In the genomic region with DNA sequence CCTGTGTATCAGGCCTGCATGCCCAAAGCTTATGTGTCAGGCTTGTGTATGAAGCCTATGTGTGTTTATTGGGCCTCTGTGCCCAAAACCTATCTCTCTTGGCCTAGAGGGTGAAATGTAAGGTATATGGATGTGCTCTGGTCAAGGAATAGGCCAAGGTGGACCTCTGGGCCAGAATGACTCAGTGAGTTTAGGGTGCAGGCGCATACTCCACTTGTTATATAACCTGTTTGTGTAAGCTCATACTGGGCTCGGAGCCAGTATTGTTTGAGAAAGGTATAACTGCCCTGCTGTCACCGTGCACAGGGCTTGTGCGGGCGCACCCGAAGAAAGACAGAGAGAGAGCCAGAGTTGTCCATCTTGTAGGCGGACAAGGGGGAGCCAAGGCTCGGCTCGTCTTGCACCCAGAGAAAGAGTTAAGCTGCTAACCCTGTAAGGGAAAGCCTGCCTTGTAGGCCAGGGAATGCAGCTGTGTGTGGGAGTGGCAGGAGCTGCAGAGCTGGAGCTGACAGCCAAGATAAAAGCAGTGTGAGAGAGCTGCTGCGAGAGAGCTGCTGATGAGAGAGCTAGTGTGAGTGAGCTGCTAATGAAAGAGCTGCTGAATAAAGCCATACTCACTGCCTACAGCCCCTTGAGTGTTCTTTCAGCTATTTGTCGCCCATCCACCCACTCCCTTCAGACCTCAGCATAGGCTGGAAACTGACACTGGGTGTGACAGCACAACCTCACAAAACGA, we compare ENCODE assay signal across 1 cellular context.
TF ChIP-seq lines count a peak whose summit lies in the region.

No MANE protein-coding gene starts in this region.

TF ChIP-seq in K562, 482 proteins besides CTCF, POLR2A, EP300 and RAD21 (continued from another document and continues in another):
- TF ChIP-seq, protein P1, sequence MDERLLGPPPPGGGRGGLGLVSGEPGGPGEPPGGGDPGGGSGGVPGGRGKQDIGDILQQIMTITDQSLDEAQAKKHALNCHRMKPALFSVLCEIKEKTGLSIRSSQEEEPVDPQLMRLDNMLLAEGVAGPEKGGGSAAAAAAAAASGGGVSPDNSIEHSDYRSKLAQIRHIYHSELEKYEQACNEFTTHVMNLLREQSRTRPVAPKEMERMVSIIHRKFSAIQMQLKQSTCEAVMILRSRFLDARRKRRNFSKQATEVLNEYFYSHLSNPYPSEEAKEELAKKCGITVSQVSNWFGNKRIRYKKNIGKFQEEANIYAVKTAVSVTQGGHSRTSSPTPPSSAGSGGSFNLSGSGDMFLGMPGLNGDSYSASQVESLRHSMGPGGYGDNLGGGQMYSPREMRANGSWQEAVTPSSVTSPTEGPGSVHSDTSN (CRISPR knock-in tag; IDR thresholded peaks at IDR 0.05; ENCODE audit: low read depth), result no peak
- TF ChIP-seq, protein P1 (tag; conservative IDR thresholded peaks at IDR 0.05; ENCODE audit: low read depth), result no peak
- TF ChIP-seq ZNF384 (IDR thresholded peaks at IDR 0.05; ENCODE audit: low read depth, low read length) (no peak), JUNB (CRISPR knock-in tag; conservative IDR thresholded peaks at IDR 0.05) (no peak), NUFIP1 (IDR thresholded peaks at IDR 0.05; ENCODE audit: partially characterized antibody) (no peak), OTX1 (CRISPR knock-in tag; IDR thresholded peaks at IDR 0.05) (no peak), ZFP36 (IDR thresholded peaks at IDR 0.05; ENCODE audit: low read depth, low read length, partially characterized antibody) (peak; percentile 32), MEIS2 (IDR thresholded peaks at IDR 0.05; ENCODE audit: partially characterized antibody) (peak; percentile 78), GATAD2B (IDR thresholded peaks at IDR 0.05; ENCODE audit: borderline replicate concordance) (no peak), HMGN3 (IDR thresholded peaks at IDR 0.05; ENCODE audit: borderline replicate concordance, extremely low read depth, insufficient read length, low read depth, low read length) (no peak), ZNF699 (CRISPR knock-in tag; IDR thresholded peaks at IDR 0.05; ENCODE audit: insufficient replicate concordance) (no peak), HNRNPL (IDR thresholded peaks at IDR 0.05; ENCODE audit: low read depth, low read length) (no peak), HDAC1 (IDR thresholded peaks at IDR 0.05) (0 out of 4 replicates have a peak, but pooled peaks of 1 of the 2 experiments have one; percentile 15), KDM5B (IDR thresholded peaks at IDR 0.05; ENCODE audit: insufficient replicate concordance, low read depth, low read length) (no peak), NFE2L1 (tag; IDR thresholded peaks at IDR 0.05; ENCODE audit: borderline replicate concordance, low read depth) (no peak), ZNF436 (CRISPR knock-in tag; IDR thresholded peaks at IDR 0.05) (no peak), MAFK (IDR thresholded peaks at IDR 0.05; ENCODE audit: low read length) (no peak), KDM1A (IDR thresholded peaks at IDR 0.05) (peak in 1 of 2 experiments; percentile 53; a peak in 2 of 4 replicates), ZNF445 (CRISPR knock-in tag; IDR thresholded peaks at IDR 0.05; ENCODE audit: low read depth) (no peak), FIP1L1 (IDR thresholded peaks at IDR 0.05; ENCODE audit: low read depth, low read length, poor library complexity, severe bottlenecking) (no peak), ZNF707 (CRISPR knock-in tag; conservative IDR thresholded peaks at IDR 0.05) (no peak), RAD51 (IDR thresholded peaks at IDR 0.05; ENCODE audit: borderline replicate concordance, low read depth) (no peak), RNF2 (IDR thresholded peaks at IDR 0.05) (no peak), FOXK2 (conservative IDR thresholded peaks at IDR 0.05 in 1 of 2, IDR thresholded peaks at IDR 0.05 in 1 of 2; ENCODE audit: low read depth in 2 of 2) (no peak), TAL1 (IDR thresholded peaks at IDR 0.05) (peak; percentile 70), KLF16 (IDR thresholded peaks at IDR 0.05) (peak; percentile 74), DDX20 (tag; IDR thresholded peaks at IDR 0.05; ENCODE audit: low read depth) (no peak), TBP (optimal IDR thresholded peaks at IDR 0.05; ENCODE audit: low read depth, low read length) (peak; percentile 11), SMAD2 (IDR thresholded peaks at IDR 0.05; ENCODE audit: low read depth, low read length) (no peak), CBFA2T3 (IDR thresholded peaks at IDR 0.05) (peak; percentile 88), SRSF1 (IDR thresholded peaks at IDR 0.05; ENCODE audit: low read depth, low read length) (no peak), POLR2AphosphoS2 (IDR thresholded peaks at IDR 0.05; ENCODE audit: low read length) (no peak), PYGO2 (tag; IDR thresholded peaks at IDR 0.05) (no peak), KLF1 (tag; IDR thresholded peaks at IDR 0.05) (no peak), CXXC5 (CRISPR knock-in tag; IDR thresholded peaks at IDR 0.05) (no peak)
- TF ChIP-seq, protein P2, sequence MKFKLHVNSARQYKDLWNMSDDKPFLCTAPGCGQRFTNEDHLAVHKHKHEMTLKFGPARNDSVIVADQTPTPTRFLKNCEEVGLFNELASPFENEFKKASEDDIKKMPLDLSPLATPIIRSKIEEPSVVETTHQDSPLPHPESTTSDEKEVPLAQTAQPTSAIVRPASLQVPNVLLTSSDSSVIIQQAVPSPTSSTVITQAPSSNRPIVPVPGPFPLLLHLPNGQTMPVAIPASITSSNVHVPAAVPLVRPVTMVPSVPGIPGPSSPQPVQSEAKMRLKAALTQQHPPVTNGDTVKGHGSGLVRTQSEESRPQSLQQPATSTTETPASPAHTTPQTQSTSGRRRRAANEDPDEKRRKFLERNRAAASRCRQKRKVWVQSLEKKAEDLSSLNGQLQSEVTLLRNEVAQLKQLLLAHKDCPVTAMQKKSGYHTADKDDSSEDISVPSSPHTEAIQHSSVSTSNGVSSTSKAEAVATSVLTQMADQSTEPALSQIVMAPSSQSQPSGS (CRISPR knock-in tag; IDR thresholded peaks at IDR 0.05), result no peak
- TF ChIP-seq, protein P3, sequence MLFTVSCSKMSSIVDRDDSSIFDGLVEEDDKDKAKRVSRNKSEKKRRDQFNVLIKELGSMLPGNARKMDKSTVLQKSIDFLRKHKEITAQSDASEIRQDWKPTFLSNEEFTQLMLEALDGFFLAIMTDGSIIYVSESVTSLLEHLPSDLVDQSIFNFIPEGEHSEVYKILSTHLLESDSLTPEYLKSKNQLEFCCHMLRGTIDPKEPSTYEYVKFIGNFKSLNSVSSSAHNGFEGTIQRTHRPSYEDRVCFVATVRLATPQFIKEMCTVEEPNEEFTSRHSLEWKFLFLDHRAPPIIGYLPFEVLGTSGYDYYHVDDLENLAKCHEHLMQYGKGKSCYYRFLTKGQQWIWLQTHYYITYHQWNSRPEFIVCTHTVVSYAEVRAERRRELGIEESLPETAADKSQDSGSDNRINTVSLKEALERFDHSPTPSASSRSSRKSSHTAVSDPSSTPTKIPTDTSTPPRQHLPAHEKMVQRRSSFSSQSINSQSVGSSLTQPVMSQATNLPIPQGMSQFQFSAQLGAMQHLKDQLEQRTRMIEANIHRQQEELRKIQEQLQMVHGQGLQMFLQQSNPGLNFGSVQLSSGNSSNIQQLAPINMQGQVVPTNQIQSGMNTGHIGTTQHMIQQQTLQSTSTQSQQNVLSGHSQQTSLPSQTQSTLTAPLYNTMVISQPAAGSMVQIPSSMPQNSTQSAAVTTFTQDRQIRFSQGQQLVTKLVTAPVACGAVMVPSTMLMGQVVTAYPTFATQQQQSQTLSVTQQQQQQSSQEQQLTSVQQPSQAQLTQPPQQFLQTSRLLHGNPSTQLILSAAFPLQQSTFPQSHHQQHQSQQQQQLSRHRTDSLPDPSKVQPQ (CRISPR knock-in tag; IDR thresholded peaks at IDR 0.05; ENCODE audit: borderline replicate concordance), result no peak
- TF ChIP-seq, protein P4, sequence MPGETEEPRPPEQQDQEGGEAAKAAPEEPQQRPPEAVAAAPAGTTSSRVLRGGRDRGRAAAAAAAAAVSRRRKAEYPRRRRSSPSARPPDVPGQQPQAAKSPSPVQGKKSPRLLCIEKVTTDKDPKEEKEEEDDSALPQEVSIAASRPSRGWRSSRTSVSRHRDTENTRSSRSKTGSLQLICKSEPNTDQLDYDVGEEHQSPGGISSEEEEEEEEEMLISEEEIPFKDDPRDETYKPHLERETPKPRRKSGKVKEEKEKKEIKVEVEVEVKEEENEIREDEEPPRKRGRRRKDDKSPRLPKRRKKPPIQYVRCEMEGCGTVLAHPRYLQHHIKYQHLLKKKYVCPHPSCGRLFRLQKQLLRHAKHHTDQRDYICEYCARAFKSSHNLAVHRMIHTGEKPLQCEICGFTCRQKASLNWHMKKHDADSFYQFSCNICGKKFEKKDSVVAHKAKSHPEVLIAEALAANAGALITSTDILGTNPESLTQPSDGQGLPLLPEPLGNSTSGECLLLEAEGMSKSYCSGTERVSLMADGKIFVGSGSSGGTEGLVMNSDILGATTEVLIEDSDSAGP (CRISPR knock-in tag; IDR thresholded peaks at IDR 0.05), result no peak
- TF ChIP-seq, protein P5, sequence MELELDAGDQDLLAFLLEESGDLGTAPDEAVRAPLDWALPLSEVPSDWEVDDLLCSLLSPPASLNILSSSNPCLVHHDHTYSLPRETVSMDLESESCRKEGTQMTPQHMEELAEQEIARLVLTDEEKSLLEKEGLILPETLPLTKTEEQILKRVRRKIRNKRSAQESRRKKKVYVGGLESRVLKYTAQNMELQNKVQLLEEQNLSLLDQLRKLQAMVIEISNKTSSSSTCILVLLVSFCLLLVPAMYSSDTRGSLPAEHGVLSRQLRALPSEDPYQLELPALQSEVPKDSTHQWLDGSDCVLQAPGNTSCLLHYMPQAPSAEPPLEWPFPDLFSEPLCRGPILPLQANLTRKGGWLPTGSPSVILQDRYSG (tag; conservative IDR thresholded peaks at IDR 0.05; ENCODE audit: low read depth), result 0 out of 2 replicates have a peak, but pooled peaks have one; percentile 28
- TF ChIP-seq, protein P6, sequence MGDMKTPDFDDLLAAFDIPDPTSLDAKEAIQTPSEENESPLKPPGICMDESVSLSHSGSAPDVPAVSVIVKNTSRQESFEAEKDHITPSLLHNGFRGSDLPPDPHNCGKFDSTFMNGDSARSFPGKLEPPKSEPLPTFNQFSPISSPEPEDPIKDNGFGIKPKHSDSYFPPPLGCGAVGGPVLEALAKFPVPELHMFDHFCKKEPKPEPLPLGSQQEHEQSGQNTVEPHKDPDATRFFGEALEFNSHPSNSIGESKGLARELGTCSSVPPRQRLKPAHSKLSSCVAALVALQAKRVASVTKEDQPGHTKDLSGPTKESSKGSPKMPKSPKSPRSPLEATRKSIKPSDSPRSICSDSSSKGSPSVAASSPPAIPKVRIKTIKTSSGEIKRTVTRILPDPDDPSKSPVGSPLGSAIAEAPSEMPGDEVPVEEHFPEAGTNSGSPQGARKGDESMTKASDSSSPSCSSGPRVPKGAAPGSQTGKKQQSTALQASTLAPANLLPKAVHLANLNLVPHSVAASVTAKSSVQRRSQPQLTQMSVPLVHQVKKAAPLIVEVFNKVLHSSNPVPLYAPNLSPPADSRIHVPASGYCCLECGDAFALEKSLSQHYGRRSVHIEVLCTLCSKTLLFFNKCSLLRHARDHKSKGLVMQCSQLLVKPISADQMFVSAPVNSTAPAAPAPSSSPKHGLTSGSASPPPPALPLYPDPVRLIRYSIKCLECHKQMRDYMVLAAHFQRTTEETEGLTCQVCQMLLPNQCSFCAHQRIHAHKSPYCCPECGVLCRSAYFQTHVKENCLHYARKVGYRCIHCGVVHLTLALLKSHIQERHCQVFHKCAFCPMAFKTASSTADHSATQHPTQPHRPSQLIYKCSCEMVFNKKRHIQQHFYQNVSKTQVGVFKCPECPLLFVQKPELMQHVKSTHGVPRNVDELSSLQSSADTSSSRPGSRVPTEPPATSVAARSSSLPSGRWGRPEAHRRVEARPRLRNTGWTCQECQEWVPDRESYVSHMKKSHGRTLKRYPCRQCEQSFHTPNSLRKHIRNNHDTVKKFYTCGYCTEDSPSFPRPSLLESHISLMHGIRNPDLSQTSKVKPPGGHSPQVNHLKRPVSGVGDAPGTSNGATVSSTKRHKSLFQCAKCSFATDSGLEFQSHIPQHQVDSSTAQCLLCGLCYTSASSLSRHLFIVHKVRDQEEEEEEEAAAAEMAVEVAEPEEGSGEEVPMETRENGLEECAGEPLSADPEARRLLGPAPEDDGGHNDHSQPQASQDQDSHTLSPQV (IDR thresholded peaks at IDR 0.05), result peak; percentile 18; the same call in 1 of the 2 replicates
- TF ChIP-seq, protein P7, sequence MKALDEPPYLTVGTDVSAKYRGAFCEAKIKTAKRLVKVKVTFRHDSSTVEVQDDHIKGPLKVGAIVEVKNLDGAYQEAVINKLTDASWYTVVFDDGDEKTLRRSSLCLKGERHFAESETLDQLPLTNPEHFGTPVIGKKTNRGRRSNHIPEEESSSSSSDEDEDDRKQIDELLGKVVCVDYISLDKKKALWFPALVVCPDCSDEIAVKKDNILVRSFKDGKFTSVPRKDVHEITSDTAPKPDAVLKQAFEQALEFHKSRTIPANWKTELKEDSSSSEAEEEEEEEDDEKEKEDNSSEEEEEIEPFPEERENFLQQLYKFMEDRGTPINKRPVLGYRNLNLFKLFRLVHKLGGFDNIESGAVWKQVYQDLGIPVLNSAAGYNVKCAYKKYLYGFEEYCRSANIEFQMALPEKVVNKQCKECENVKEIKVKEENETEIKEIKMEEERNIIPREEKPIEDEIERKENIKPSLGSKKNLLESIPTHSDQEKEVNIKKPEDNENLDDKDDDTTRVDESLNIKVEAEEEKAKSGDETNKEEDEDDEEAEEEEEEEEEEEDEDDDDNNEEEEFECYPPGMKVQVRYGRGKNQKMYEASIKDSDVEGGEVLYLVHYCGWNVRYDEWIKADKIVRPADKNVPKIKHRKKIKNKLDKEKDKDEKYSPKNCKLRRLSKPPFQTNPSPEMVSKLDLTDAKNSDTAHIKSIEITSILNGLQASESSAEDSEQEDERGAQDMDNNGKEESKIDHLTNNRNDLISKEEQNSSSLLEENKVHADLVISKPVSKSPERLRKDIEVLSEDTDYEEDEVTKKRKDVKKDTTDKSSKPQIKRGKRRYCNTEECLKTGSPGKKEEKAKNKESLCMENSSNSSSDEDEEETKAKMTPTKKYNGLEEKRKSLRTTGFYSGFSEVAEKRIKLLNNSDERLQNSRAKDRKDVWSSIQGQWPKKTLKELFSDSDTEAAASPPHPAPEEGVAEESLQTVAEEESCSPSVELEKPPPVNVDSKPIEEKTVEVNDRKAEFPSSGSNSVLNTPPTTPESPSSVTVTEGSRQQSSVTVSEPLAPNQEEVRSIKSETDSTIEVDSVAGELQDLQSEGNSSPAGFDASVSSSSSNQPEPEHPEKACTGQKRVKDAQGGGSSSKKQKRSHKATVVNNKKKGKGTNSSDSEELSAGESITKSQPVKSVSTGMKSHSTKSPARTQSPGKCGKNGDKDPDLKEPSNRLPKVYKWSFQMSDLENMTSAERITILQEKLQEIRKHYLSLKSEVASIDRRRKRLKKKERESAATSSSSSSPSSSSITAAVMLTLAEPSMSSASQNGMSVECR (CRISPR knock-in tag; IDR thresholded peaks at IDR 0.05), result no peak
- TF ChIP-seq, protein P8, sequence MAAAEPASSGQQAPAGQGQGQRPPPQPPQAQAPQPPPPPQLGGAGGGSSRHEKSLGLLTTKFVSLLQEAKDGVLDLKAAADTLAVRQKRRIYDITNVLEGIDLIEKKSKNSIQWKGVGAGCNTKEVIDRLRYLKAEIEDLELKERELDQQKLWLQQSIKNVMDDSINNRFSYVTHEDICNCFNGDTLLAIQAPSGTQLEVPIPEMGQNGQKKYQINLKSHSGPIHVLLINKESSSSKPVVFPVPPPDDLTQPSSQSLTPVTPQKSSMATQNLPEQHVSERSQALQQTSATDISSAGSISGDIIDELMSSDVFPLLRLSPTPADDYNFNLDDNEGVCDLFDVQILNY (CRISPR knock-in tag; IDR thresholded peaks at IDR 0.05), result no peak
